ENCODE assay signal across 8 cellular contexts in the genomic region with DNA sequence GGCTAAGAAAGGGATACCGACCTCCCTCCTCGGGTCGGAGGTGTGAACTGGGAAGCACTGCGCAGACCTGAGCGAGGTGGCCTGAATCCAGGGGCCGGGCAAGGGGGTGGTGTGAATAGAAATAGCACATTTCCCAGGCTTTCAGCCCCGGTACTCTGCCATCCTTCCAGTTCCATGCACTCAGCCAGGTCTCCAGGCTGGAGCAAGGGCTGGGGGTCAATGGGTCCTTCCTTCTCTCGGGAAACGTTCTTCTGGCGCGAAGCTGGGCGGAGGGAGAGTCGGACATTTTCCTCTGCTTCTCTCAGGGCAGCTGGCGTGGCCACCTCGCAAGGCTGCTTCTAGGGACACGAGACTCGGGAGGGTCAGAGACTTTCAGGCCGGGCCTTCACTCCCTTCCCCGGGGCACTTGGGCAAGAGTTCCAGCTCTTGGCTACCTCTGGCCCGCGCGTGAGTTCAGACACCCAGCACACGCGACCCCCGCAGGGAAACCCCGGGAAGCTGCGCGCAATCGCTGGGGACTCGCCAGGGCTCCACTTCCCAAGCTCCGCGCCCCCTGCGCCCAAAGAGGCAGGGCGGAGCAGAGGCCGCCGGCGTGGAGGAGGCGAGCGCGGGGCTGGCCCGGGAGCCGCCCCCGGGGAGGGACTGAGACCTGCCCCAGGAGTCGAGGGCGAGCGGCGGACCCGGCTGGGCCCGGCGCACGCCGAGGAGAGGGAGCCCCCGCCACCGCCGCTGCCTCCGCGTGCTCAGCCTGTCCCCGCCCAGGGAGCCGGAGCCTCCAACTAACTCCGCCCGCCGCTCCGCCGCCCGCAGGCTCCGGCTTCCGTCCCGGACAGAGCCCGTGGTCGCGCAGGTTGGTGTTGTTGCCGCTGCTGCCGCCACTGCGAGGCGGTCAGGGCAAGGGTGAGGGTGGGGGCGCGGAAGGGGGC. TPM values are rescaled to one million over a fixed set of nuclear protein-coding genes. Genes with fewer than 3 reads are reported as not detected.
A peak's percentile ranks its signal among the peaks of the same experiment; 100 is the strongest.
DNase-seq lines count a peak whose midpoint lies in the region; ATAC-seq and TF ChIP-seq lines count a peak whose summit lies in the region.

A gene (plus strand): TSS at position 807 of the 926 bp plus-strand sequence. CDS start 110,891 bp downstream, outside the sequence.

- peak in 1 of 2 donors; percentile 39 for TF ChIP-seq POLR2A in lower leg skin (IDR thresholded peaks at IDR 0.05)

- peak within 1 kb of the TSS; percentile 77 for H3K4me3 ChIP-seq in lower leg skin (ENCODE audit: low read depth, poor library complexity, severe bottlenecking)

- ATAC-seq in GM18909 (IDR thresholded peaks at IDR 0.05; ENCODE audit: poor library complexity, unreplicated experiment): peak; percentile 86
- ATAC-seq in HG03135 (IDR thresholded peaks at IDR 0.05; ENCODE audit: unreplicated experiment): peak; percentile 84

- intact Hi-C loops in lower leg skin (cut with DNase I; ENCODE audit: low total_unique reads): no loop called here

- TF ChIP-seq CTCF in lower leg skin (IDR thresholded peaks at IDR 0.05): no peak

- DNase-seq in AML-193 (lab: John Stamatoyannopoulos, UW): peak; percentile 66 to 71
- DNase-seq in NCI-H526 treated with DMSO at 0.1 percent for 48 hours (lab: John Stamatoyannopoulos, UW): peak; percentile 59
- peak; percentile 53 to 62 for DNase-seq in activated CD4-positive, alpha-beta T cell treated with anti-CD3 and anti-CD28 coated beads, Interleukin-2, amount 50 U/mL, for 24 hours (ENCODE audit: low read depth in 1 of 2, low spot score in 1 of 2)
- DNase-seq in dermis blood vessel endothelial cell: peak; percentile 82
- peak; percentile 71 to 95 for DNase-seq in lower leg skin (ENCODE audit: low spot score in 2 of 2)
- DNase-seq in stimulated activated CD4-positive, alpha-beta T cell treated with anti-CD3 and anti-CD28 coated beads, TNF-alpha, amount 100 ng/mL, for 24 hours (ENCODE audit: low read depth in 3 of 3): peak; percentile 53 to 78 (median 56)

- 1% methylated on average over 35 to 39 of the region's 77 CpGs for WGBS in lower leg skin, 2 donors

RNA-seq across cellular contexts. Expression of the gene that starts here (rescaled TPM):
- total RNA-seq in dermis blood vessel endothelial cell (264 and 271 TPM in 2 replicates), lower leg skin (100 to 1,000 TPM in 2 of 4 donors, 10 to 100 TPM in 2; 37.8 to 144 (median 92.7) TPM)

Comparison
In these comparisons a context has a peak if more than half of its experiments do, and no peak if none do; other contexts are left out.
1. Peak in every context shown above with its lines: DNase-seq, ATAC-seq and H3K4me3 ChIP-seq.